Comparison of ENCODE assay signal across 1 cellular context in genomic region chr19:44113138-44113783, GRCh38.
A peak's percentile ranks its signal among the peaks of the same experiment; 100 is the strongest.
TF ChIP-seq lines count a peak whose summit lies in the region.

Gene ZNF225, plus strand, starts transcription at chr19:44113399. Its CDS starts 2,429 bp downstream, at chr19:44115828.

TF ChIP-seq in HEK293, 187 proteins besides CTCF, POLR2A, EP300 and RAD21 (continued from another document and continues in another):
- TF ChIP-seq PRDM6 (tag by site-specific recombination; IDR thresholded peaks at IDR 0.05) (no peak), ZBTB7A (tag by site-specific recombination; IDR thresholded peaks at IDR 0.05; ENCODE audit: low read depth) (peak; percentile 95), ZNF138 (tag by site-specific recombination; IDR thresholded peaks at IDR 0.05; ENCODE audit: borderline replicate concordance) (no peak), WT1 (tag by site-specific recombination; IDR thresholded peaks at IDR 0.05) (peak; percentile 41; the same call in 1 of the 2 replicates), ZNF623 (tag by site-specific recombination; IDR thresholded peaks at IDR 0.05) (peak; percentile 20; the same call in 1 of the 2 replicates), AEBP2 (tag by site-specific recombination; IDR thresholded peaks at IDR 0.05; ENCODE audit: borderline replicate concordance) (no peak), ZNF501 (tag by site-specific recombination; IDR thresholded peaks at IDR 0.05) (0 out of 2 replicates have a peak, but pooled peaks have one; percentile 34), ZFP37 (tag by site-specific recombination; IDR thresholded peaks at IDR 0.05) (peak; percentile 65; the same call in 1 of the 2 replicates), ZSCAN16 (tag by site-specific recombination; IDR thresholded peaks at IDR 0.05) (0 out of 2 replicates have a peak, but pooled peaks have one; percentile 26), TSHZ1 (tag by site-specific recombination; IDR thresholded peaks at IDR 0.05; ENCODE audit: borderline replicate concordance) (peak; percentile 36; the same call in 1 of the 2 replicates), ZNF561 (tag by site-specific recombination; IDR thresholded peaks at IDR 0.05; ENCODE audit: borderline replicate concordance) (peak; percentile 37; the same call in 1 of the 2 replicates), ZNF433 (tag by site-specific recombination; IDR thresholded peaks at IDR 0.05; ENCODE audit: low read depth) (no peak), SCRT1 (tag by site-specific recombination; IDR thresholded peaks at IDR 0.05; ENCODE audit: borderline replicate concordance) (peak; percentile 100), ZNF768 (tag by site-specific recombination; IDR thresholded peaks at IDR 0.05) (no peak), SP7 (tag by site-specific recombination; IDR thresholded peaks at IDR 0.05) (peak; percentile 83; the same call in 1 of the 2 replicates), ZNF555 (tag by site-specific recombination; conservative IDR thresholded peaks at IDR 0.05) (no peak), ZNF449 (tag by site-specific recombination; IDR thresholded peaks at IDR 0.05) (peak; percentile 44; the same call in 1 of the 2 replicates), PRDM4 (tag by site-specific recombination; IDR thresholded peaks at IDR 0.05) (0 out of 2 replicates have a peak, but pooled peaks have one; percentile 36), SP3 (tag by site-specific recombination; IDR thresholded peaks at IDR 0.05) (peak; percentile 97), ZNF423 (tag by site-specific recombination; IDR thresholded peaks at IDR 0.05) (no peak), ZNF514 (tag by site-specific recombination; IDR thresholded peaks at IDR 0.05) (no peak), ZNF76 (tag by site-specific recombination; IDR thresholded peaks at IDR 0.05; ENCODE audit: borderline replicate concordance, low read depth) (peak; percentile 100), ZNF324 (tag by site-specific recombination; IDR thresholded peaks at IDR 0.05) (peak; percentile 79; the same call in 1 of the 2 replicates), INSM2 (tag by site-specific recombination; IDR thresholded peaks at IDR 0.05) (0 out of 2 replicates have a peak, but pooled peaks have one; percentile 30), ZNF280D (tag by site-specific recombination; IDR thresholded peaks at IDR 0.05) (peak; percentile 59; the same call in 1 of the 2 replicates), ZNF335 (tag by site-specific recombination; conservative IDR thresholded peaks at IDR 0.05) (peak; percentile 99), ZEB2 (tag by site-specific recombination; IDR thresholded peaks at IDR 0.05) (peak; percentile 98), ZNF560 (tag by site-specific recombination; IDR thresholded peaks at IDR 0.05; ENCODE audit: borderline replicate concordance) (no peak), ZNF600 (tag by site-specific recombination; IDR thresholded peaks at IDR 0.05) (peak; percentile 96), ZBTB10 (tag by site-specific recombination; IDR thresholded peaks at IDR 0.05) (peak; percentile 73), ZNF341 (tag by site-specific recombination; IDR thresholded peaks at IDR 0.05; ENCODE audit: low read depth) (peak; percentile 73), ZSCAN18 (tag by site-specific recombination; IDR thresholded peaks at IDR 0.05) (peak; percentile 64; the same call in 1 of the 2 replicates), ZNF211 (tag by site-specific recombination; IDR thresholded peaks at IDR 0.05; ENCODE audit: low read depth) (no peak), TRIM28 (IDR thresholded peaks at IDR 0.05; ENCODE audit: borderline replicate concordance, low read length) (no peak), OVOL3 (tag by site-specific recombination; IDR thresholded peaks at IDR 0.05) (peak; percentile 84)
